In the genomic region with DNA sequence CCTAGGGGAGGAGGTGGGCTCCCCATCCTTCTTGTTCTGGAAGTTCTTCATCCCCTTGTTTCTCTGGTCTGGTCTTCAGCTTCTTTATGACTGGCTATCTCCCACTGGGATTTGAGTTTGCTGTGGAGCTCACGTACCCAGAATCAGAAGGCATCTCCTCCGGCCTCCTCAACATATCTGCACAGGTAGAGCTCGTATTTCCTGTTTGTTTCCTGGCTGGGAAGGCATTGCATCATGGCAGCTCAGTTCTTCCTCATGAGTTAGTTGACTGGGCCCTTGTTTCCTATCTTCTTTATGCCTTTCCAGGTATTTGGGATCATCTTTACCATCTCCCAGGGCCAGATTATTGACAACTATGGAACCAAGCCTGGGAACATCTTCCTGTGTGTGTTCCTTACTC, we compare ENCODE assay signal across 26 cellular contexts.
"Had no signal": no experiment of that assay in that cellular context is flagged by ENCODE, and none has a peak within 500 bp of the region (broad histone marks: within the 10 kb centered on the region; RNA-seq: fewer than 3 reads in every experiment).

No MANE protein-coding gene starts in this region.

- H3K4me3 Mint-ChIP-seq: naive thymus-derived CD4-positive, alpha-beta T cell; nephron; neural progenitor cell; stimulated activated naive B cell treated with anti-CD40 and anti-IgM and Interleukin-4, amounts not matched to agents 10 μg/mL and 1 μg/mL and 100 μg/mL, for 72 hours; stimulated activated naive CD8-positive, alpha-beta T cell treated with anti-CD3 and anti-CD28 coated beads, Interleukin-15, Interleukin-2, amounts not matched to agents 100 ng/mL and 50 ng/mL, for 24 hours had no signal

- H3K4me2 ChIP-seq: neural progenitor cell had no signal

- H3K79me2 ChIP-seq: parathyroid adenoma had no signal

- H3K27me3 ChIP-seq: dorsolateral prefrontal cortex, esophagus squamous epithelium, heart right ventricle, left lung, neural progenitor cell, right lobe of liver, transverse colon had no signal

- H2AFZ ChIP-seq: neural progenitor cell, parathyroid adenoma had no signal

- H3K36me3 ChIP-seq: esophagus squamous epithelium, neural progenitor cell, thoracic aorta, transverse colon had no signal

- H3K9ac ChIP-seq: neural progenitor cell, parathyroid adenoma had no signal

- H3K4me1 Mint-ChIP-seq: stimulated activated naive B cell treated with anti-CD40 and anti-IgM and Interleukin-4, amounts not matched to agents 10 μg/mL and 1 μg/mL and 100 μg/mL, for 72 hours had no signal

- H3K9me3 ChIP-seq: esophagus squamous epithelium, heart right ventricle, left lung, right lobe of liver, thoracic aorta, transverse colon had no signal

- H3K9me3 Mint-ChIP-seq: naive thymus-derived CD4-positive, alpha-beta T cell; nephron; neural progenitor cell; stimulated activated naive B cell treated with anti-CD40 and anti-IgM and Interleukin-4, amounts not matched to agents 10 μg/mL and 1 μg/mL and 100 μg/mL, for 72 hours; stimulated activated naive CD8-positive, alpha-beta T cell treated with anti-CD3 and anti-CD28 coated beads, Interleukin-15, Interleukin-2, amounts not matched to agents 100 ng/mL and 50 ng/mL, for 24 hours had no signal

- DNase-seq: cortex of kidney; dorsolateral prefrontal cortex; effector CD4-positive, alpha-beta T cell; esophagus squamous epithelium; foreskin melanocyte; glutamatergic neuron; heart right ventricle; hippocampal formation; left cardiac atrium; left lung; mammary epithelial cell; mesendoderm; midbrain; naive thymus-derived CD4-positive, alpha-beta T cell; right lobe of liver; small intestine; stimulated activated CD4-positive, alpha-beta T cell treated with anti-CD3 and anti-CD28 coated beads, Interleukin-15, amount 100 ng/mL, for 24 hours; stimulated activated CD4-positive, alpha-beta T cell treated with anti-CD3 and anti-CD28 coated beads, Interleukin-2, amount 100 ng/mL, for 48 hours; stimulated activated naive B cell treated with anti-CD40 and anti-IgM and Interleukin-4, amounts not matched to agents 10 μg/mL and 1 μg/mL and 100 μg/mL, for 72 hours; transverse colon had no signal

- H3K27ac ChIP-seq: dorsolateral prefrontal cortex, esophagus squamous epithelium, heart right ventricle, left lung, neural progenitor cell, parathyroid adenoma, right lobe of liver, thoracic aorta, transverse colon had no signal

- H3K4me1 ChIP-seq: esophagus squamous epithelium, parathyroid adenoma, transverse colon had no signal

- ATAC-seq: heart right ventricle; left cardiac atrium; left lung; naive thymus-derived CD4-positive, alpha-beta T cell; right lobe of liver; stimulated activated naive B cell treated with anti-CD40 and anti-IgM and Interleukin-4, amounts not matched to agents 10 μg/mL and 1 μg/mL and 100 μg/mL, for 72 hours had no signal

- H3K27ac Mint-ChIP-seq: naive thymus-derived CD4-positive, alpha-beta T cell; nephron; neural progenitor cell; progenitor cell of endocrine pancreas; stimulated activated naive B cell treated with anti-CD40 and anti-IgM and Interleukin-4, amounts not matched to agents 10 μg/mL and 1 μg/mL and 100 μg/mL, for 72 hours; stimulated activated naive CD8-positive, alpha-beta T cell treated with anti-CD3 and anti-CD28 coated beads, Interleukin-15, Interleukin-2, amounts not matched to agents 100 ng/mL and 50 ng/mL, for 24 hours had no signal

- H3K27me3 Mint-ChIP-seq: naive thymus-derived CD4-positive, alpha-beta T cell; stimulated activated naive CD8-positive, alpha-beta T cell treated with anti-CD3 and anti-CD28 coated beads, Interleukin-15, Interleukin-2, amounts not matched to agents 100 ng/mL and 50 ng/mL, for 24 hours had no signal

- H3K4me3 ChIP-seq: dorsolateral prefrontal cortex, esophagus squamous epithelium, heart right ventricle, left lung, neural progenitor cell, right lobe of liver, thoracic aorta, transverse colon had no signal
